ENCODE assay signal across 8 cellular contexts in the genomic region with DNA sequence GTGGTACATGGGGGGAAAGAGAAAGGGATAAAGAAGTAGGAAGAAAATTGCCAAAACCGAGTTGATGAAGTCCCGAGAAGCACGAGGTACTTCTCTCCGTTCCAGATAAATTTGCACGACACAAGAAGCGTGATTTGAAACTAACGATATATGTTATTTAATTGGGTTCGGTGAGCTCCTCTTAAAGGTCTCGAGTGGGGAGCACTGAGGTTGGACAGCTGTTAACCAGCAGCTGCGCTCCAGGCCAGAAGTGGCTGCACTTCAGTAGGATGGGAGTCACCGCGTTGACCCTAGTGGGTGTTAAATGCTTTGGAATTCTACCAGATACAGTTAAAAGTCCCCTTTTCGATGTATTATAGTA. TPM values are rescaled to one million over a fixed set of nuclear protein-coding genes. Genes with fewer than 3 reads are reported as not detected.
DNase-seq lines count a peak whose midpoint lies in the region; ATAC-seq, FAIRE-seq and TF ChIP-seq lines count a peak whose summit lies in the region.

No MANE protein-coding gene starts in this region.

- no peaks in the 10 kb centered on the region for H3K9me3 Mint-ChIP-seq in stimulated activated naive CD8-positive, alpha-beta T cell treated with anti-CD3 and anti-CD28 coated beads, Interleukin-15, Interleukin-2, amounts not matched to agents 100 ng/mL and 50 ng/mL, for 24 hours
- no peaks in the 10 kb centered on the region for H3K9me3 Mint-ChIP-seq in nephron

- peak overlapping the region; percentile 71 for H3K4me3 ChIP-seq in fibroblast of mammary gland (ENCODE audit: control insufficient read depth, low read depth, low read length)

- no peak for ATAC-seq in stimulated activated naive CD8-positive, alpha-beta T cell treated with anti-CD3 and anti-CD28 coated beads, Interleukin-15, Interleukin-2, amounts not matched to agents 100 U/mL and 50 U/mL, for 24 hours
- ATAC-seq in T-helper 17 cell: no peak
- ATAC-seq in GM18517 (IDR thresholded peaks at IDR 0.05; ENCODE audit: unreplicated experiment): no peak

- peak overlapping the region; percentile 94 for H3K27ac Mint-ChIP-seq in stimulated activated naive CD8-positive, alpha-beta T cell treated with anti-CD3 and anti-CD28 coated beads, Interleukin-15, Interleukin-2, amounts not matched to agents 100 ng/mL and 50 ng/mL, for 24 hours
- H3K27ac Mint-ChIP-seq in T-helper 17 cell (peak overlapping the region; percentile 83), nephron (peak overlapping the region; percentile 90 to 98 (median 97))

- FAIRE-seq in HTR-8/SVneo (lab: Jason Lieb, UNC): no peak

- DNase-seq in stimulated activated naive CD8-positive, alpha-beta T cell treated with anti-CD3 and anti-CD28 coated beads, Interleukin-15, Interleukin-2, amounts not matched to agents 100 U/mL and 50 U/mL, for 24 hours: no peak
- DNase-seq in T-helper 17 cell (no peak), fibroblast of mammary gland (ENCODE audit: low read depth) (peak; percentile 37), HTR-8/SVneo (ENCODE audit: insufficient read length, low spot score) (no peak)
- no peak for DNase-seq in NK-92 treated with Interleukin-12 subunit alpha and Interleukin-12 subunit beta, amount 100 ng/mL, for 24 hours (lab: John Stamatoyannopoulos, UW)

- no peaks in the 10 kb centered on the region for H3K9me3 ChIP-seq in T-helper 17 cell (ENCODE audit: control insufficient read depth, low read length, poor library complexity, severe bottlenecking)

- peak overlapping the region; percentile 96 for H3K4me3 Mint-ChIP-seq in stimulated activated naive CD8-positive, alpha-beta T cell treated with anti-CD3 and anti-CD28 coated beads, Interleukin-15, Interleukin-2, amounts not matched to agents 100 ng/mL and 50 ng/mL, for 24 hours
- H3K4me3 Mint-ChIP-seq in T-helper 17 cell (peak overlapping the region; percentile 91), nephron (peak overlapping the region; percentile 88 to 94 (median 91))

- TF ChIP-seq CTCF in fibroblast of mammary gland (conservative IDR thresholded peaks at IDR 0.05; ENCODE audit: control insufficient read depth, insufficient read depth, low read depth, low read length): no peak
- TF ChIP-seq CTCF in nephron (IDR thresholded peaks at IDR 0.05; ENCODE audit: unreplicated experiment in 3 of 3): no peak

- peaks cover 6% of the 10 kb centered on the region for H3K27me3 Mint-ChIP-seq in stimulated activated naive CD8-positive, alpha-beta T cell treated with anti-CD3 and anti-CD28 coated beads, Interleukin-15, Interleukin-2, amounts not matched to agents 100 ng/mL and 50 ng/mL, for 24 hours
- no peaks in the 10 kb centered on the region for H3K27me3 Mint-ChIP-seq in T-helper 17 cell
- peaks cover 10% of the 10 kb centered on the region for H3K27me3 Mint-ChIP-seq in nephron (ENCODE audit: low read depth)

- H3K36me3 Mint-ChIP-seq in stimulated activated naive CD8-positive, alpha-beta T cell treated with anti-CD3 and anti-CD28 coated beads, Interleukin-15, Interleukin-2, amounts not matched to agents 100 ng/mL and 50 ng/mL, for 24 hours (ENCODE audit: low read depth): peaks cover 11% of the 10 kb centered on the region
- peaks cover 2% of the 10 kb centered on the region for H3K36me3 Mint-ChIP-seq in T-helper 17 cell (ENCODE audit: low read depth)
- H3K36me3 Mint-ChIP-seq in nephron (ENCODE audit: low read depth): peaks cover 8% of the 10 kb centered on the region

- peaks cover 31% of the 10 kb centered on the region for H3K4me1 Mint-ChIP-seq in stimulated activated naive CD8-positive, alpha-beta T cell treated with anti-CD3 and anti-CD28 coated beads, Interleukin-15, Interleukin-2, amounts not matched to agents 100 ng/mL and 50 ng/mL, for 24 hours (ENCODE audit: low read depth)
- H3K4me1 Mint-ChIP-seq in T-helper 17 cell (peaks cover 19% of the 10 kb centered on the region), nephron (peaks cover 28% of the 10 kb centered on the region)

RNA-seq across cellular contexts. Expression of gene DCAF5, which starts 0.9 kb away (rescaled TPM):
- total RNA-seq in T-helper 17 cell: 10 to 100 TPM; 55.0 to 61.6 TPM

RNA-seq across cellular contexts. Expression of gene EXD2, which starts 37.5 kb away (rescaled TPM):
- total RNA-seq in T-helper 17 cell: 1 to 10 TPM; 4.6 to 5.1 TPM
